Comparison of ENCODE assay signal across 14 cellular contexts in genomic region chr5:166671818-166672217, GRCh38.
DNase-seq lines count a peak whose midpoint lies in the region; ATAC-seq and TF ChIP-seq lines count a peak whose summit lies in the region.
"Had no signal": no experiment of that assay in that cellular context is flagged by ENCODE, and none has a peak within 500 bp of the region (broad histone marks: within the 10 kb centered on the region; RNA-seq: fewer than 3 reads in every experiment).

No MANE protein-coding gene starts in this region.

- H3K27me3 Mint-ChIP-seq in H9 (ENCODE audit: low read depth) (no peaks in the 10 kb centered on the region), WTC11 (ENCODE audit: low read depth) (no peaks in the 10 kb centered on the region)
- H3K27me3 Mint-ChIP-seq in activated CD8-positive, alpha-beta T cell treated with anti-CD3 and anti-CD28 coated beads, Interleukin-2, amount 10 ng/mL, durations not matched to agents 7 days and 5 days (ENCODE audit: low read depth), result no peaks in the 10 kb centered on the region

- no peak overlapping the region for H3K9ac ChIP-seq in H9 (ENCODE audit: extremely low read depth, insufficient read length, low read length)
- H3K9ac ChIP-seq in trophoblast cell (ENCODE audit: low read length), result no peak overlapping the region

- peaks cover 2% of the 10 kb centered on the region; the same call in 1 of the 2 replicates for H3K4me1 ChIP-seq in H9 (ENCODE audit: insufficient read depth, low read length)
- peaks cover 4% of the 10 kb centered on the region in 2 experiments for H3K4me1 ChIP-seq in trophoblast cell (ENCODE audit: control insufficient read depth in 1 of 2, insufficient read depth in 2 of 2, low read length in 2 of 2)

- H3K9me3 Mint-ChIP-seq in H9 (peaks cover 5 to 9% of the 10 kb centered on the region in 2 experiments; a peak in 3 of 5 replicates), WTC11 (peaks cover 8% of the 10 kb centered on the region)
- H3K9me3 Mint-ChIP-seq in activated CD8-positive, alpha-beta T cell treated with anti-CD3 and anti-CD28 coated beads, Interleukin-2, amount 10 ng/mL, durations not matched to agents 7 days and 5 days (ENCODE audit: insufficient read depth), result peaks cover 5% of the 10 kb centered on the region

- H2BK120ac ChIP-seq in H9 (ENCODE audit: low read depth, low read length, poor library complexity, severe bottlenecking) (no peak overlapping the region), trophoblast cell (ENCODE audit: insufficient read depth, low read length, poor library complexity) (peak overlapping the region; percentile 96)

- H3K79me2 ChIP-seq in H9 (ENCODE audit: insufficient read depth, low read length) (no peaks in the 10 kb centered on the region), trophoblast cell (ENCODE audit: control insufficient read depth, insufficient read depth, low read length, poor library complexity) (no peaks in the 10 kb centered on the region)

- no peak overlapping the region for H2AFZ ChIP-seq in H9 (ENCODE audit: low read length)
- no peak overlapping the region for H2AFZ ChIP-seq in trophoblast cell (ENCODE audit: insufficient read depth, low read length, poor library complexity)

- no peaks in the 10 kb centered on the region for H3K27me3 ChIP-seq in H9 (ENCODE audit: insufficient read depth, low read length)
- no peaks in the 10 kb centered on the region for H3K27me3 ChIP-seq in trophoblast cell (ENCODE audit: insufficient read depth, low read length)

- no peak overlapping the region for H3T11ph ChIP-seq in H9 (ENCODE audit: low read length)

- H4K12ac ChIP-seq in trophoblast cell (ENCODE audit: low read depth, low read length), result no peak overlapping the region

- no peak overlapping the region for H3K14ac ChIP-seq in H9 (ENCODE audit: insufficient read depth, low read length)
- H3K14ac ChIP-seq in trophoblast cell (ENCODE audit: low read length), result no peak overlapping the region

- H2BK5ac ChIP-seq in H9 (ENCODE audit: insufficient read length, low read length) (no peak overlapping the region), trophoblast cell (ENCODE audit: low read depth, low read length, poor library complexity) (peak overlapping the region; percentile 95)

- no peak overlapping the region for H4K8ac ChIP-seq in H9 (replicated peaks; ENCODE audit: insufficient read length, low read depth, low read length)
- no peak overlapping the region for H4K8ac ChIP-seq in trophoblast cell (ENCODE audit: low read depth, low read length)

- H3K4me1 Mint-ChIP-seq in H9, result peaks cover 44 to 54% of the 10 kb centered on the region in 2 experiments
- peaks cover 69% of the 10 kb centered on the region for H3K4me1 Mint-ChIP-seq in WTC11
- H3K4me1 Mint-ChIP-seq in activated CD8-positive, alpha-beta T cell treated with anti-CD3 and anti-CD28 coated beads, Interleukin-2, amount 10 ng/mL, durations not matched to agents 7 days and 5 days (ENCODE audit: low read depth), result no peaks in the 10 kb centered on the region
- H3K4me1 Mint-ChIP-seq: CD14-positive monocyte had no signal

- H3K4ac ChIP-seq in H9 (ENCODE audit: low read depth, low read length) (no peak overlapping the region), trophoblast cell (ENCODE audit: low read depth, low read length) (no peak overlapping the region)

- H3K4me3 Mint-ChIP-seq in H9 (0 out of 5 replicates have a peak overlapping the region, but pooled peaks of 1 of the 2 experiments have one; percentile 3), WTC11 (no peak overlapping the region)
- H3K4me3 Mint-ChIP-seq in activated CD8-positive, alpha-beta T cell treated with anti-CD3 and anti-CD28 coated beads, Interleukin-2, amount 10 ng/mL, durations not matched to agents 7 days and 5 days, result no peak overlapping the region
- H3K4me3 Mint-ChIP-seq: CD14-positive monocyte had no signal

- H3K23ac ChIP-seq in H9 (ENCODE audit: insufficient read length, low read depth, low read length) (no peak overlapping the region), trophoblast cell (ENCODE audit: low read length) (no peak overlapping the region)

- no peak overlapping the region for H3K4me3 ChIP-seq in trophoblast cell (ENCODE audit: low read depth, low read length)

- H2AK5ac ChIP-seq in H9 (ENCODE audit: insufficient read length, low read length) (no peak overlapping the region), trophoblast cell (ENCODE audit: low read length) (no peak overlapping the region)

- H3K18ac ChIP-seq in H9 (ENCODE audit: insufficient read length, low read depth, low read length), result no peak overlapping the region
- H3K18ac ChIP-seq in trophoblast cell (ENCODE audit: low read length), result no peak overlapping the region

- H3K79me1 ChIP-seq in H9 (ENCODE audit: insufficient read depth, low read depth, low read length, poor library complexity, severe bottlenecking) (no peaks in the 10 kb centered on the region), trophoblast cell (ENCODE audit: low read length) (peaks cover 6% of the 10 kb centered on the region)

- H3K23me2 ChIP-seq in H9 (ENCODE audit: insufficient read length, low read depth, low read length, poor library complexity, severe bottlenecking), result no peaks in the 10 kb centered on the region

- DNase-seq in H9, result no peak
- DNase-seq in WTC11 (ENCODE audit: low spot score), result no peak
- peak; percentile 17 for DNase-seq in iPS DF 19.7 (ENCODE audit: low read depth, low spot score)
- no peak for DNase-seq in trophoblast cell
- no peak for DNase-seq in activated effector memory CD4-positive, alpha-beta T cell treated with Interleukin-2 at 50 U/mL for 16 hours
- DNase-seq in activated CD8-positive, alpha-beta T cell treated with anti-CD3 and anti-CD28 coated beads, Interleukin-2, amount 10 ng/mL, durations not matched to agents 7 days and 5 days, result no peak
- DNase-seq: KG1, NCI-H1436 treated with DMSO at 0.1 percent for 48 hours, NCI-H2029 treated with DMSO at 0.1 percent for 48 hours, NCI-H2171 treated with DMSO at 0.1 percent for 48 hours, NCI-H774 had no signal

- H3K27ac ChIP-seq in H9 (ENCODE audit: insufficient read length, low read depth, low read length) (no peak overlapping the region), trophoblast cell (ENCODE audit: low read depth, low read length) (peak overlapping the region; percentile 86)

- ATAC-seq in WTC11 (peak; percentile 79), GM18502 (IDR thresholded peaks at IDR 0.05; ENCODE audit: poor library complexity, unreplicated experiment) (no peak)
- ATAC-seq in activated CD8-positive, alpha-beta T cell treated with anti-CD3 and anti-CD28 coated beads, Interleukin-2, amount 10 ng/mL, durations not matched to agents 7 days and 5 days, result no peak
- ATAC-seq: HepG2 had no signal

- TF ChIP-seq CTCF in H9 (conservative IDR thresholded peaks at IDR 0.05) (no peak), WTC11 (IDR thresholded peaks at IDR 0.05) (no peak)

- H4K91ac ChIP-seq in H9 (ENCODE audit: insufficient read length, low read depth, low read length) (no peak overlapping the region), trophoblast cell (ENCODE audit: low read depth, low read length) (peak overlapping the region; percentile 78)

- no peak overlapping the region for H2BK20ac ChIP-seq in H9 (ENCODE audit: low read depth, low read length, poor library complexity, severe bottlenecking)

- H3K56ac ChIP-seq in H9 (ENCODE audit: insufficient read length, low read depth, low read length), result no peak overlapping the region

- POLR2A ChIA-PET in WTC11 (lab: Charles Lee), result interaction anchor here (0.6 kb wide), 1 partner anchor 1163 kb away, joined by 3 read pairs; no protein-coding TSS in a partner anchor
- POLR2A ChIA-PET in activated CD8-positive, alpha-beta T cell treated with anti-CD3 and anti-CD28 coated beads, Interleukin-2, amount 10 ng/mL, durations not matched to agents 7 days and 5 days (lab: Charles Lee), result no interaction called here

- no peak overlapping the region for H3K4me2 ChIP-seq in H9 (ENCODE audit: insufficient read depth, insufficient read length, low read length)
- no peak overlapping the region for H3K4me2 ChIP-seq in trophoblast cell (ENCODE audit: low read length)

- H3K36me3 Mint-ChIP-seq in H9 (ENCODE audit: insufficient read depth in 1 of 3, low read depth in 3 of 3) (peaks cover 0 to 9% (median 0%) of the 10 kb centered on the region in 3 experiments; a peak in 4 of 7 replicates), WTC11 (peaks cover 8% of the 10 kb centered on the region)
- H3K36me3 Mint-ChIP-seq in activated CD8-positive, alpha-beta T cell treated with anti-CD3 and anti-CD28 coated beads, Interleukin-2, amount 10 ng/mL, durations not matched to agents 7 days and 5 days (ENCODE audit: low read depth), result no peaks in the 10 kb centered on the region
- H3K36me3 Mint-ChIP-seq: CD14-positive monocyte had no signal

- H4K5ac ChIP-seq in H9 (ENCODE audit: insufficient read length, low read depth, low read length), result no peak overlapping the region

- H2BK12ac ChIP-seq in H9 (ENCODE audit: insufficient read length, low read depth, low read length) (no peak overlapping the region), trophoblast cell (ENCODE audit: low read length) (peak overlapping the region; percentile 92)

- H2BK15ac ChIP-seq in H9 (ENCODE audit: low read depth, low read length), result no peak overlapping the region

- CTCF ChIA-PET in WTC11 (lab: Charles Lee), result no interaction called here
- CTCF ChIA-PET in activated CD8-positive, alpha-beta T cell treated with anti-CD3 and anti-CD28 coated beads, Interleukin-2, amount 10 ng/mL, durations not matched to agents 7 days and 5 days (lab: Charles Lee), result no interaction called here

- WGBS in H9 (ENCODE audit: extremely low coverage, insufficient read length, low lambda C conversion rate), result no CpG with 5 or more reads among the region's 1 CpG
- WGBS in trophoblast cell (ENCODE audit: extremely low coverage, insufficient coverage, insufficient read length), result no CpG with 5 or more reads among the region's 1 CpG

- no peaks in the 10 kb centered on the region for H3K9me3 ChIP-seq in H9 (ENCODE audit: control insufficient read depth, low read depth, low read length)
- no peaks in the 10 kb centered on the region for H3K9me3 ChIP-seq in trophoblast cell (ENCODE audit: insufficient read depth, low read depth, low read length)

- H3K27ac Mint-ChIP-seq in H9 (peak overlapping the region in 2 of 3 experiments; percentile 86 to 95; a peak in 6 of 7 replicates), WTC11 (peak overlapping the region; percentile 63; the same call in 1 of the 2 replicates)
- H3K27ac Mint-ChIP-seq in activated CD8-positive, alpha-beta T cell treated with anti-CD3 and anti-CD28 coated beads, Interleukin-2, amount 10 ng/mL, durations not matched to agents 7 days and 5 days, result no peak overlapping the region
- H3K27ac Mint-ChIP-seq: CD14-positive monocyte had no signal

- no peaks in the 10 kb centered on the region for H4K20me1 ChIP-seq in H9 (ENCODE audit: control insufficient read depth, insufficient read depth, insufficient read length)

- H3K36me3 ChIP-seq in trophoblast cell (ENCODE audit: control insufficient read depth in 1 of 2, insufficient read depth in 2 of 2, low read length in 2 of 2), result peaks cover 0 to 1% of the 10 kb centered on the region in 2 experiments

TF ChIP-seq in WTC11, 78 proteins besides CTCF, POLR2A, EP300 and RAD21 (continues in another document):
- TF ChIP-seq ZBTB21 (CRISPR knock-in tag; IDR thresholded peaks at IDR 0.05; ENCODE audit: borderline replicate concordance), result no peak
